Comparison of ENCODE assay signal across 8 cellular contexts in the genomic region with DNA sequence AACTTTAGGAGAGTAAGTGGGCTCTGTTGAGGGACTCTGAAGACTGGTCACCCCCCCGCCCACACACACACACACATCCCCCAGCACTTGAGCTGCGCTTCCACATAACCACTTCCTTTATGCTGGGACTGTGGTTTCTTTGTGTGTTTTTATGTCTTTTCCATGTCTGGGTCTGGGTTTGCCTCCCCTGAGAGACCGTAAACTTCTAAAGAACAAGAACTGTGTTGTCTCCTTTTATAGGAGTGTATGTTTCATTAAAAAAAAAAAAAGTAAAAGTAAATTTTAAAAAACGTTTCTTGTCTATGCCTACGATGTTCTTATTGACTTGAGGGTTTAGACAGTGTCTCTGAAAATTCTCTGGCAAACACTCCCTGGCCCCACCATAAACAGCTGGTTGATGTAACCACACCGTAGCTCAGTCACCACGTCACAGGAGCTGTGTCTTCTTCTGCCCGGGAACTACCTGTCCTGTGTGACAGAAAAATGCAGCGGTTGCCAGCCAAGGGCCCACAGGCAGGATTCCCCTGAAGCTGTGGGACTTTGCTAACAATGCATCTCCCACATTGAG.
DNase-seq lines count a peak whose midpoint lies in the region; ATAC-seq lines count a peak whose summit lies in the region.

No MANE protein-coding gene starts in this region.

- H3K27ac Mint-ChIP-seq in stimulated activated naive CD8-positive, alpha-beta T cell treated with anti-CD3 and anti-CD28 coated beads, Interleukin-15, amount 100 ng/mL, for 72 hours = peak overlapping the region in 1 of 2 donors; percentile 79

- H3K9me3 Mint-ChIP-seq in stimulated activated naive CD8-positive, alpha-beta T cell treated with anti-CD3 and anti-CD28 coated beads, Interleukin-15, amount 100 ng/mL, for 72 hours = no peaks in the 10 kb centered on the region

- H3K4me3 Mint-ChIP-seq in stimulated activated naive CD8-positive, alpha-beta T cell treated with anti-CD3 and anti-CD28 coated beads, Interleukin-15, amount 100 ng/mL, for 72 hours = peak overlapping the region; percentile 65 to 72

- H3K27me3 Mint-ChIP-seq in stimulated activated naive CD8-positive, alpha-beta T cell treated with anti-CD3 and anti-CD28 coated beads, Interleukin-15, amount 100 ng/mL, for 72 hours = peaks cover 27% of the 10 kb centered on the region

- peaks cover 18% of the 10 kb centered on the region for H3K4me1 Mint-ChIP-seq in stimulated activated naive CD8-positive, alpha-beta T cell treated with anti-CD3 and anti-CD28 coated beads, Interleukin-15, amount 100 ng/mL, for 72 hours

- DNase-seq in GF-D8 (lab: John Stamatoyannopoulos, UW) (peak; percentile 43), MV-4-11 (lab: John Stamatoyannopoulos, UW) (peak; percentile 78), iPS-NIHi7 (ENCODE audit: extremely low spot score) (no peak), amniotic stem cell (lab: John Stamatoyannopoulos, UW) (no peak), mesenteric fat pad (ENCODE audit: low spot score) (no peak)
- DNase-seq in central memory CD4-positive, alpha-beta T cell = peak; percentile 23
- peak; percentile 21 to 58 for DNase-seq in stimulated activated naive CD8-positive, alpha-beta T cell treated with anti-CD3 and anti-CD28 coated beads, Interleukin-15, amount 100 ng/mL, for 72 hours

- ATAC-seq in GM21528 (IDR thresholded peaks at IDR 0.05; ENCODE audit: low FRiP score, unreplicated experiment) = peak; percentile 50
- peak; percentile 90 for ATAC-seq in stimulated activated naive CD8-positive, alpha-beta T cell treated with anti-CD3 and anti-CD28 coated beads, Interleukin-15, amount 100 ng/mL, for 72 hours

Comparison
In these comparisons a context has a peak if more than half of its experiments do, and no peak if none do; other contexts are left out.
1. DNase-seq: peak in GF-D8 (single experiment), MV-4-11 (single experiment), central memory CD4-positive, alpha-beta T cell (single experiment) and stimulated activated naive CD8-positive, alpha-beta T cell treated with anti-CD3 and anti-CD28 coated beads, Interleukin-15, amount 100 ng/mL, for 72 hours (2 of 2); none in iPS-NIHi7 (single experiment), amniotic stem cell (single experiment) and mesenteric fat pad (single experiment).